Comparison of ENCODE assay signal across 29 cellular contexts in the genomic region with DNA sequence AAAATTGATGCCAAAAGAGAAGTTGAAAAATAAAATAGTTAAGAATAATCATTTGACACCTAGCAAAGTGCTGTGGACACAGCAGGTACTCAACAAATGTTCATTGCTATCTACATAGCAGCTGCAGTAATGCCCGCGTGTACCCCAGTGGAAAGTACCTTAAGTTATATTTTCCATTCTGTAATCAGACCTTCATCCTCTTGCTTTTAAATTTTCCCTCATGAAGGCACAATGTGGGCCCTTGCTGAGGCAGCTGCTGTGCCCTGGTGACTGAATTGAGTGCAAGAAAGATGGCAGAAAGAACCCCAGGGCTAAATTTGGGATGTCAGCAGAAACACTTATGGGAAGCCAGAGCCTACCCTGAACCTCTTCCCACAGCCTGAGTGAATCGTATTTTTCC.
DNase-seq lines count a peak whose midpoint lies in the region; ATAC-seq lines count a peak whose summit lies in the region.
"Had no signal": no experiment of that assay in that cellular context is flagged by ENCODE, and none has a peak within 500 bp of the region (broad histone marks: within the 10 kb centered on the region; RNA-seq: fewer than 3 reads in every experiment).

No MANE protein-coding gene starts in this region.

- H3K36me3 ChIP-seq in naive thymus-derived CD4-positive, alpha-beta T cell (ENCODE audit: control insufficient read depth in 2 of 3, insufficient read depth in 3 of 3, low read length in 3 of 3) = peaks cover 44 to 78% (median 60%) of the 10 kb centered on the region in 3 experiments
- H3K36me3 ChIP-seq: sigmoid colon, uterus had no signal

- POLR2A ChIA-PET in naive thymus-derived CD4-positive, alpha-beta T cell (lab: Charles Lee) = no interaction called here

- no peaks in the 10 kb centered on the region for H3K27me3 ChIP-seq in naive thymus-derived CD4-positive, alpha-beta T cell (ENCODE audit: control insufficient read depth in 2 of 2, insufficient read depth in 2 of 2, low read length in 2 of 2)
- H3K27me3 ChIP-seq: heart right ventricle, Peyer's patch, sigmoid colon, uterus had no signal

- DNase-seq in activated CD4-positive, alpha-beta T cell treated with anti-CD3 and anti-CD28 coated beads, Interleukin-2, amount 10 ng/mL, durations not matched to agents 24 days and 14 days = no peak
- no peak for DNase-seq in activated CD4-positive, alpha-beta T cell treated with anti-CD3 and anti-CD28 coated beads, Interleukin-2, amount 50 U/mL, for 4 hours
- peak; percentile 35 for DNase-seq in stimulated activated CD4-positive, alpha-beta T cell treated with anti-CD3 and anti-CD28 coated beads, Interleukin-1b, Interleukin-23, amount 100 ng/mL, for 48 hours
- DNase-seq in stimulated activated CD4-positive, alpha-beta T cell treated with anti-CD3 and anti-CD28 coated beads, Interleukin-2, amount 100 ng/mL, for 48 hours = no peak
- no peak for DNase-seq in naive thymus-derived CD4-positive, alpha-beta T cell
- DNase-seq in stimulated activated naive CD8-positive, alpha-beta T cell treated with anti-CD3 and anti-CD28 coated beads, Interleukin-15, amount 100 ng/mL, for 72 hours = no peak
- DNase-seq in NCI-H2171 treated with DMSO at 0.1 percent for 48 hours (lab: John Stamatoyannopoulos, UW) (no peak), NCI-H2107 (lab: John Stamatoyannopoulos, UW) (no peak)
- DNase-seq: activated CD4-positive, alpha-beta T cell treated with anti-CD3 and anti-CD28 coated beads, Interleukin-2, amount 50 U/mL, for 1 hour; activated naive CD4-positive, alpha-beta T cell treated with Interleukin-2 at 50 U/mL for 16 hours; aorta; CD4-positive, alpha-beta memory T cell; GM23248; heart right ventricle; IMR-90; left ventricle myocardium inferior; NCI-H1436 treated with DMSO at 0.1 percent for 48 hours; NCI-H2081 treated with DMSO at 0.1 percent for 48 hours; NCI-H446; NCI-H774; occipital lobe; Peyer's patch; psoas muscle; SHP77; sigmoid colon; stimulated activated CD4-positive, alpha-beta T cell treated with anti-CD3 and anti-CD28 coated beads, Interleukin-12 subunit alpha, Interleukin-12 subunit beta, amount 100 ng/mL, for 4 hours; stimulated activated naive CD4-positive, alpha-beta T cell treated with Interleukin-2 at 50 U/mL for 16 hours; uterus had no signal

- ATAC-seq in naive thymus-derived CD4-positive, alpha-beta T cell = no peak
- ATAC-seq in stimulated activated naive CD8-positive, alpha-beta T cell treated with anti-CD3 and anti-CD28 coated beads, Interleukin-15, amount 100 ng/mL, for 72 hours = peak; percentile 51
- ATAC-seq: heart right ventricle, psoas muscle had no signal

- H3K4me3 ChIP-seq in naive thymus-derived CD4-positive, alpha-beta T cell (ENCODE audit: low read length) = no peak overlapping the region
- H3K4me3 ChIP-seq: GM23248, heart right ventricle, left ventricle myocardium inferior, Peyer's patch, psoas muscle, sigmoid colon, thoracic aorta, uterus had no signal

- no peaks in the 10 kb centered on the region for H3K27me3 Mint-ChIP-seq in activated CD4-positive, alpha-beta T cell treated with anti-CD3 and anti-CD28 coated beads, Interleukin-2, amount 10 ng/mL, durations not matched to agents 24 days and 14 days
- no peaks in the 10 kb centered on the region for H3K27me3 Mint-ChIP-seq in naive thymus-derived CD4-positive, alpha-beta T cell
- H3K27me3 Mint-ChIP-seq in stimulated activated naive CD8-positive, alpha-beta T cell treated with anti-CD3 and anti-CD28 coated beads, Interleukin-15, amount 100 ng/mL, for 72 hours = no peaks in the 10 kb centered on the region
- H3K27me3 Mint-ChIP-seq: CD4-positive, alpha-beta memory T cell had no signal

- H3K36me3 Mint-ChIP-seq in activated CD4-positive, alpha-beta T cell treated with anti-CD3 and anti-CD28 coated beads, Interleukin-2, amount 10 ng/mL, durations not matched to agents 24 days and 14 days (ENCODE audit: low read depth) = peaks cover 62% of the 10 kb centered on the region
- peaks cover 29 to 71% (median 55%) of the 10 kb centered on the region in 5 donors for H3K36me3 Mint-ChIP-seq in naive thymus-derived CD4-positive, alpha-beta T cell

- no peaks in the 10 kb centered on the region for H3K9me3 Mint-ChIP-seq in activated CD4-positive, alpha-beta T cell treated with anti-CD3 and anti-CD28 coated beads, Interleukin-2, amount 10 ng/mL, durations not matched to agents 24 days and 14 days
- H3K9me3 Mint-ChIP-seq in naive thymus-derived CD4-positive, alpha-beta T cell = no peaks in the 10 kb centered on the region
- no peaks in the 10 kb centered on the region for H3K9me3 Mint-ChIP-seq in stimulated activated naive CD8-positive, alpha-beta T cell treated with anti-CD3 and anti-CD28 coated beads, Interleukin-15, amount 100 ng/mL, for 72 hours
- H3K9me3 Mint-ChIP-seq: CD4-positive, alpha-beta memory T cell had no signal

- peak overlapping the region; percentile 87 for H3K27ac Mint-ChIP-seq in activated CD4-positive, alpha-beta T cell treated with anti-CD3 and anti-CD28 coated beads, Interleukin-2, amount 10 ng/mL, durations not matched to agents 24 days and 14 days
- peak overlapping the region in 8 of 9 donors; percentile 17 to 84 (median 52) for H3K27ac Mint-ChIP-seq in naive thymus-derived CD4-positive, alpha-beta T cell
- H3K27ac Mint-ChIP-seq in stimulated activated naive CD8-positive, alpha-beta T cell treated with anti-CD3 and anti-CD28 coated beads, Interleukin-15, amount 100 ng/mL, for 72 hours = peak overlapping the region; percentile 82 to 89

- peaks cover 10 to 24% of the 10 kb centered on the region in 2 donors for H3K4me1 ChIP-seq in naive thymus-derived CD4-positive, alpha-beta T cell (ENCODE audit: control insufficient read depth in 2 of 2, insufficient read depth in 2 of 2, low read length in 2 of 2)
- H3K4me1 ChIP-seq: Peyer's patch, psoas muscle, uterus had no signal

- H3K27ac ChIP-seq in naive thymus-derived CD4-positive, alpha-beta T cell (ENCODE audit: low read depth, low read length) = no peak overlapping the region
- H3K27ac ChIP-seq: GM23248, heart right ventricle, left ventricle myocardium inferior, Peyer's patch, psoas muscle, thoracic aorta, uterus had no signal

- peaks cover 30% of the 10 kb centered on the region for H3K4me1 Mint-ChIP-seq in activated CD4-positive, alpha-beta T cell treated with anti-CD3 and anti-CD28 coated beads, Interleukin-2, amount 10 ng/mL, durations not matched to agents 24 days and 14 days
- peaks cover 24 to 54% (median 39%) of the 10 kb centered on the region in 7 donors for H3K4me1 Mint-ChIP-seq in naive thymus-derived CD4-positive, alpha-beta T cell
- peaks cover 56% of the 10 kb centered on the region for H3K4me1 Mint-ChIP-seq in stimulated activated naive CD8-positive, alpha-beta T cell treated with anti-CD3 and anti-CD28 coated beads, Interleukin-15, amount 100 ng/mL, for 72 hours

- intact Hi-C loops in activated CD4-positive, alpha-beta T cell treated with anti-CD3 and anti-CD28 coated beads, Interleukin-2, amount 10 ng/mL, durations not matched to agents 24 days and 14 days (cut with micrococcal nuclease) = no loop called here
- intact Hi-C loops in naive thymus-derived CD4-positive, alpha-beta T cell (cut with micrococcal nuclease) = no loop called here

- H3K4me3 Mint-ChIP-seq in activated CD4-positive, alpha-beta T cell treated with anti-CD3 and anti-CD28 coated beads, Interleukin-2, amount 10 ng/mL, durations not matched to agents 24 days and 14 days = no peak overlapping the region
- H3K4me3 Mint-ChIP-seq in naive thymus-derived CD4-positive, alpha-beta T cell = no peak overlapping the region
- H3K4me3 Mint-ChIP-seq in stimulated activated naive CD8-positive, alpha-beta T cell treated with anti-CD3 and anti-CD28 coated beads, Interleukin-15, amount 100 ng/mL, for 72 hours = no peak overlapping the region
- H3K4me3 Mint-ChIP-seq: CD4-positive, alpha-beta memory T cell had no signal

- CTCF ChIA-PET in naive thymus-derived CD4-positive, alpha-beta T cell (lab: Charles Lee) = no interaction called here

- no peaks in the 10 kb centered on the region for H3K9me3 ChIP-seq in naive thymus-derived CD4-positive, alpha-beta T cell (ENCODE audit: control insufficient read depth in 2 of 3, low read length in 3 of 3)
- H3K9me3 ChIP-seq: heart right ventricle, left ventricle myocardium inferior, Peyer's patch, psoas muscle, sigmoid colon, thoracic aorta, uterus had no signal
